Comparison of ENCODE assay signal across 22 cellular contexts in the genomic region with DNA sequence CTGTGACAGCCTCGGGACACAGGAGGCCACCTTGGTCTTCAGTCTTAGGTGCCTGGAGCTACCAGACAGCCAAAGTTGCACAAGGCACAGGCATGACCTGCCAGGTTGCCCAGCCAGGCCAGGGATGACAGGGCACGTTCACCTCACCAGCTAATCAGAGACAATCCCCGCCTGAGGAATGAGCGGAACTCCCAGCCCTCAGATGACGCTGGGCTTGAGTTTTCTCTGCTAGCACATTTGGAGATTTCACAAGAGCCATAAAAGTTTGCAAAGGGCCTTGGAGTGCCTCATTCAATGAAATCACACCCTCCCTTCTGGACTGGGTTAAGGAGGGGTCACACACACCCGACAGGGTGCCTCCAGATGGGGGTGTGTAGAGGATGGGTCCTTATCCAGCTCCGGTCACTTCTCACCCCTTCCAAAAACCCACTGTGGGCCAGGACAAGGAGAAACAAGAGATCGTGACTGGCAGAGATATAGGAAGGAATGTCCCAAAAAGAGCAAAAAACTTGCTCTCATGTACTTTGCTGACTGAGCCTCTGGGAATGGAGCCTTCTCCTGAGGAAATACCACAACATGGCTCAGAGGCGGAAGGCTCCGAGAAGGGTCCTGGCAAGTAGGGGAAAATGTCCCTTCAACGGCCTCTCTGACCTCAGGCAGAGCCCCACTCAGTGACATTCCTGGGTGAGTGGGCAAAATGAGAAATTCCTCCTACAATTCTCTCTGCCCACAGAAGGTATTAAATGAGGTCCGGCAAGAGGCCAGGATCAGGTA.
DNase-seq lines count a peak whose midpoint lies in the region; TF ChIP-seq lines count a peak whose summit lies in the region.
"Had no signal": no experiment of that assay in that cellular context is flagged by ENCODE, and none has a peak within 500 bp of the region (broad histone marks: within the 10 kb centered on the region; RNA-seq: fewer than 3 reads in every experiment).

No MANE protein-coding gene starts in this region.

- H3K56ac ChIP-seq in H9 (ENCODE audit: insufficient read length, low read depth, low read length): no peak overlapping the region

- no peaks in the 10 kb centered on the region for H3K9me3 ChIP-seq in H9 (ENCODE audit: control insufficient read depth, low read depth, low read length)
- H3K9me3 ChIP-seq in trophoblast cell (ENCODE audit: insufficient read depth, low read depth, low read length): no peaks in the 10 kb centered on the region
- no peaks in the 10 kb centered on the region for H3K9me3 ChIP-seq in mesenchymal stem cell (ENCODE audit: control insufficient read depth, low read length)

- H2BK20ac ChIP-seq in H9 (ENCODE audit: low read depth, low read length, poor library complexity, severe bottlenecking): no peak overlapping the region

- no peak overlapping the region for H3K18ac ChIP-seq in H9 (ENCODE audit: insufficient read length, low read depth, low read length)
- H3K18ac ChIP-seq in trophoblast cell (ENCODE audit: low read length): no peak overlapping the region
- H3K18ac ChIP-seq in mesenchymal stem cell (ENCODE audit: low read depth in 1 of 2, low read length in 2 of 2): no peak overlapping the region

- no peaks in the 10 kb centered on the region; a peak in 1 of 5 replicates for H3K9me3 Mint-ChIP-seq in H9
- H3K9me3 Mint-ChIP-seq: memory B cell; stimulated activated naive CD8-positive, alpha-beta T cell treated with anti-CD3 and anti-CD28 coated beads, Interleukin-15, Interleukin-2, amounts not matched to agents 100 ng/mL and 50 ng/mL, for 24 hours had no signal

- no peak overlapping the region for H4K91ac ChIP-seq in H9 (ENCODE audit: insufficient read length, low read depth, low read length)
- no peak overlapping the region for H4K91ac ChIP-seq in trophoblast cell (ENCODE audit: low read depth, low read length)
- no peak overlapping the region for H4K91ac ChIP-seq in mesenchymal stem cell (ENCODE audit: low read length)

- H3K79me1 ChIP-seq in H9 (ENCODE audit: insufficient read depth, low read depth, low read length, poor library complexity, severe bottlenecking) (no peaks in the 10 kb centered on the region), trophoblast cell (ENCODE audit: low read length) (no peaks in the 10 kb centered on the region), mesenchymal stem cell (replicated peaks; ENCODE audit: low read length, poor library complexity, severe bottlenecking) (no peaks in the 10 kb centered on the region)

- peak; percentile 85 for DNase-seq in AG09309 (ENCODE audit: low read depth)
- DNase-seq in H9: no peak
- peak; percentile 76 to 93 for DNase-seq in foreskin fibroblast
- peak; percentile 98 for DNase-seq in trophoblast cell
- no peak for DNase-seq in activated T-cell treated with anti-CD3 and anti-CD28 coated beads for 4 hours
- DNase-seq in mesenchymal stem cell: no peak
- no peak for DNase-seq in cerebellum (ENCODE audit: low spot score)
- DNase-seq in GM10266 (ENCODE audit: extremely low spot score): no peak
- DNase-seq: activated CD4-positive, alpha-beta T cell treated with anti-CD3 and anti-CD28 coated beads for 36 hours; brain microvascular endothelial cell; cortex of kidney; GDM1; hippocampal formation; NCI-H1092; NCI-H1930; NCI-H345; SIG-M5 had no signal

- H3T11ph ChIP-seq in H9 (ENCODE audit: low read length): no peak overlapping the region

- no peak overlapping the region for H3K23ac ChIP-seq in H9 (ENCODE audit: insufficient read length, low read depth, low read length)
- no peak overlapping the region for H3K23ac ChIP-seq in trophoblast cell (ENCODE audit: low read length)
- no peak overlapping the region for H3K23ac ChIP-seq in mesenchymal stem cell (ENCODE audit: low read length in 2 of 2)

- H2BK15ac ChIP-seq in H9 (ENCODE audit: low read depth, low read length): no peak overlapping the region
- no peak overlapping the region for H2BK15ac ChIP-seq in mesenchymal stem cell (ENCODE audit: low read depth, poor library complexity, severe bottlenecking)

- H2AFZ ChIP-seq in H9 (ENCODE audit: low read length) (no peak overlapping the region), trophoblast cell (ENCODE audit: insufficient read depth, low read length, poor library complexity) (no peak overlapping the region), mesenchymal stem cell (ENCODE audit: low read depth, low read length) (no peak overlapping the region)

- H4K8ac ChIP-seq in H9 (replicated peaks; ENCODE audit: insufficient read length, low read depth, low read length) (no peak overlapping the region), trophoblast cell (ENCODE audit: low read depth, low read length) (no peak overlapping the region), mesenchymal stem cell (ENCODE audit: low read length) (no peak overlapping the region)

- no peaks in the 10 kb centered on the region; the same call in 1 of the 2 replicates for H3K27me3 Mint-ChIP-seq in H9 (ENCODE audit: low read depth)
- H3K27me3 Mint-ChIP-seq: activated CD4-positive, alpha-beta T cell treated with anti-CD3 and anti-CD28 coated beads for 36 hours had no signal

- peak overlapping the region in 2 of 3 experiments; percentile 21 to 69; a peak in 2 of 7 replicates for H3K27ac Mint-ChIP-seq in H9
- H3K27ac Mint-ChIP-seq: activated CD4-positive, alpha-beta T cell treated with anti-CD3 and anti-CD28 coated beads for 36 hours; activated naive CD8-positive, alpha-beta T cell; memory B cell; natural killer cell treated with Interleukin-12 subunit alpha and Interleukin-12 subunit beta and Interleukin-15 and Interleukin-18, amount 100 ng/mL, for 72 hours; stimulated activated naive CD8-positive, alpha-beta T cell treated with anti-CD3 and anti-CD28 coated beads, Interleukin-15, Interleukin-2, amounts not matched to agents 100 ng/mL and 50 ng/mL, for 24 hours had no signal

- H2BK5ac ChIP-seq in H9 (ENCODE audit: insufficient read length, low read length) (no peak overlapping the region), trophoblast cell (ENCODE audit: low read depth, low read length, poor library complexity) (no peak overlapping the region), mesenchymal stem cell (ENCODE audit: low read depth, low read length, poor library complexity, severe bottlenecking) (no peak overlapping the region)

- no peak overlapping the region for H4K5ac ChIP-seq in H9 (ENCODE audit: insufficient read length, low read depth, low read length)

- no peaks in the 10 kb centered on the region for H3K23me2 ChIP-seq in H9 (ENCODE audit: insufficient read length, low read depth, low read length, poor library complexity, severe bottlenecking)

- no peak overlapping the region for H2BK12ac ChIP-seq in H9 (ENCODE audit: insufficient read length, low read depth, low read length)
- no peak overlapping the region for H2BK12ac ChIP-seq in trophoblast cell (ENCODE audit: low read length)
- H2BK12ac ChIP-seq in mesenchymal stem cell (ENCODE audit: low read length in 2 of 2): no peak overlapping the region

- TF ChIP-seq CTCF in AG09309 (IDR thresholded peaks at IDR 0.05; ENCODE audit: control insufficient read depth, insufficient read depth, low read depth, low read length, missing control alignments) (no peak), H9 (conservative IDR thresholded peaks at IDR 0.05) (no peak), foreskin fibroblast (IDR thresholded peaks at IDR 0.05; ENCODE audit: low read depth, low read length) (no peak), GM10266 (IDR thresholded peaks at IDR 0.05; ENCODE audit: control insufficient read depth, insufficient read depth, low read depth, missing control alignments) (no peak)

- H4K12ac ChIP-seq in trophoblast cell (ENCODE audit: low read depth, low read length): no peak overlapping the region

- no CpG with 5 or more reads among the region's 12 CpGs for WGBS in H9 (ENCODE audit: extremely low coverage, insufficient read length, low lambda C conversion rate)
- WGBS in trophoblast cell (ENCODE audit: extremely low coverage, insufficient coverage, insufficient read length): no CpG with 5 or more reads among the region's 12 CpGs
- 76% methylated on average over 10 of the region's 12 CpGs for WGBS in mesenchymal stem cell

- H3K79me2 ChIP-seq in H9 (ENCODE audit: insufficient read depth, low read length): no peaks in the 10 kb centered on the region
- H3K79me2 ChIP-seq in trophoblast cell (ENCODE audit: control insufficient read depth, insufficient read depth, low read length, poor library complexity): no peaks in the 10 kb centered on the region

- H2BK120ac ChIP-seq in H9 (ENCODE audit: low read depth, low read length, poor library complexity, severe bottlenecking) (no peak overlapping the region), trophoblast cell (ENCODE audit: insufficient read depth, low read length, poor library complexity) (peak overlapping the region; percentile 44), mesenchymal stem cell (ENCODE audit: low read depth, low read length) (no peak overlapping the region)

- H3K27ac ChIP-seq in H9 (ENCODE audit: insufficient read length, low read depth, low read length): no peak overlapping the region
- no peak overlapping the region for H3K27ac ChIP-seq in trophoblast cell (ENCODE audit: low read depth, low read length)
- H3K27ac ChIP-seq in mesenchymal stem cell (ENCODE audit: low read length, poor library complexity, severe bottlenecking): no peak overlapping the region
- H3K27ac ChIP-seq: brain microvascular endothelial cell, C4-2B had no signal

- no peak overlapping the region for H3K4me3 Mint-ChIP-seq in H9
- H3K4me3 Mint-ChIP-seq: activated CD4-positive, alpha-beta T cell treated with anti-CD3 and anti-CD28 coated beads for 36 hours; activated naive CD8-positive, alpha-beta T cell; memory B cell; natural killer cell treated with Interleukin-12 subunit alpha and Interleukin-12 subunit beta and Interleukin-15 and Interleukin-18, amount 100 ng/mL, for 72 hours; stimulated activated naive CD8-positive, alpha-beta T cell treated with anti-CD3 and anti-CD28 coated beads, Interleukin-15, Interleukin-2, amounts not matched to agents 100 ng/mL and 50 ng/mL, for 24 hours had no signal

- H3K4me1 Mint-ChIP-seq in H9: peaks cover 3 to 15% of the 10 kb centered on the region in 2 experiments
- H3K4me1 Mint-ChIP-seq: memory B cell had no signal

- H2AK5ac ChIP-seq in H9 (ENCODE audit: insufficient read length, low read length) (no peak overlapping the region), trophoblast cell (ENCODE audit: low read length) (no peak overlapping the region), mesenchymal stem cell (ENCODE audit: low read length, severe bottlenecking) (no peak overlapping the region)

- H3K36me3 ChIP-seq in trophoblast cell (ENCODE audit: control insufficient read depth in 1 of 2, insufficient read depth in 2 of 2, low read length in 2 of 2): no peaks in the 10 kb centered on the region
- no peaks in the 10 kb centered on the region for H3K36me3 ChIP-seq in mesenchymal stem cell (ENCODE audit: control insufficient read depth in 1 of 2, insufficient read depth in 2 of 2, low read depth in 1 of 2, low read length in 2 of 2)
- H3K36me3 ChIP-seq: brain microvascular endothelial cell had no signal

- H3K4me3 ChIP-seq in AG09309 (ENCODE audit: control insufficient read depth, low read depth, low read length): no peak overlapping the region
- H3K4me3 ChIP-seq in foreskin fibroblast (ENCODE audit: low read depth in 1 of 2, low read length in 2 of 2): no peak overlapping the region
- H3K4me3 ChIP-seq in trophoblast cell (ENCODE audit: low read depth, low read length): no peak overlapping the region
- no peak overlapping the region for H3K4me3 ChIP-seq in mesenchymal stem cell (ENCODE audit: insufficient read depth in 1 of 2, low read depth in 1 of 2, low read length in 2 of 2)

- H3K4me2 ChIP-seq in H9 (ENCODE audit: insufficient read depth, insufficient read length, low read length): no peak overlapping the region
- no peak overlapping the region for H3K4me2 ChIP-seq in trophoblast cell (ENCODE audit: low read length)
- no peak overlapping the region for H3K4me2 ChIP-seq in mesenchymal stem cell (ENCODE audit: low read length, poor library complexity, severe bottlenecking)

- H3K27me3 ChIP-seq in H9 (ENCODE audit: insufficient read depth, low read length) (no peaks in the 10 kb centered on the region), trophoblast cell (ENCODE audit: insufficient read depth, low read length) (no peaks in the 10 kb centered on the region), mesenchymal stem cell (ENCODE audit: control insufficient read depth in 1 of 2, insufficient read depth in 1 of 2, low read length in 2 of 2) (no peaks in the 10 kb centered on the region)
- H3K27me3 ChIP-seq: brain microvascular endothelial cell had no signal

- H3K4ac ChIP-seq in H9 (ENCODE audit: low read depth, low read length): no peak overlapping the region
- H3K4ac ChIP-seq in trophoblast cell (ENCODE audit: low read depth, low read length): no peak overlapping the region
- H3K4ac ChIP-seq in mesenchymal stem cell (ENCODE audit: low read depth in 1 of 2, low read length in 2 of 2): no peak overlapping the region

- no peaks in the 10 kb centered on the region; a peak in 2 of 7 replicates for H3K36me3 Mint-ChIP-seq in H9 (ENCODE audit: insufficient read depth in 1 of 3, low read depth in 3 of 3)
- H3K36me3 Mint-ChIP-seq: memory B cell; natural killer cell treated with Interleukin-12 subunit alpha and Interleukin-12 subunit beta and Interleukin-15 and Interleukin-18, amount 100 ng/mL, for 72 hours had no signal

- no peak overlapping the region; the same call in 1 of the 2 replicates for H3K14ac ChIP-seq in H9 (ENCODE audit: insufficient read depth, low read length)
- no peak overlapping the region for H3K14ac ChIP-seq in trophoblast cell (ENCODE audit: low read length)
- H3K14ac ChIP-seq in mesenchymal stem cell (ENCODE audit: low read length in 2 of 2): no peak overlapping the region

- H4K20me1 ChIP-seq in H9 (ENCODE audit: control insufficient read depth, insufficient read depth, insufficient read length): no peaks in the 10 kb centered on the region

- H3K4me1 ChIP-seq in H9 (ENCODE audit: insufficient read depth, low read length) (peaks cover 4% of the 10 kb centered on the region; the same call in 1 of the 2 replicates), trophoblast cell (ENCODE audit: control insufficient read depth in 1 of 2, insufficient read depth in 2 of 2, low read length in 2 of 2) (peaks cover 9 to 12% of the 10 kb centered on the region in 2 experiments), mesenchymal stem cell (ENCODE audit: control insufficient read depth, insufficient read depth, low read depth, low read length) (peaks cover 1% of the 10 kb centered on the region)

- H3K9ac ChIP-seq in H9 (ENCODE audit: extremely low read depth, insufficient read length, low read length) (no peak overlapping the region), trophoblast cell (ENCODE audit: low read length) (no peak overlapping the region), mesenchymal stem cell (ENCODE audit: low read length) (no peak overlapping the region)

Comparison
In these comparisons a context has a peak if more than half of its experiments do, and no peak if none do; other contexts are left out.
1. DNase-seq: peak in AG09309 (single experiment), foreskin fibroblast (2 of 2) and trophoblast cell (2 of 2); none in H9 (single experiment), activated T-cell treated with anti-CD3 and anti-CD28 coated beads for 4 hours (single experiment), mesenchymal stem cell (single experiment), cerebellum (single experiment) and GM10266 (single experiment).